In the genomic region with DNA sequence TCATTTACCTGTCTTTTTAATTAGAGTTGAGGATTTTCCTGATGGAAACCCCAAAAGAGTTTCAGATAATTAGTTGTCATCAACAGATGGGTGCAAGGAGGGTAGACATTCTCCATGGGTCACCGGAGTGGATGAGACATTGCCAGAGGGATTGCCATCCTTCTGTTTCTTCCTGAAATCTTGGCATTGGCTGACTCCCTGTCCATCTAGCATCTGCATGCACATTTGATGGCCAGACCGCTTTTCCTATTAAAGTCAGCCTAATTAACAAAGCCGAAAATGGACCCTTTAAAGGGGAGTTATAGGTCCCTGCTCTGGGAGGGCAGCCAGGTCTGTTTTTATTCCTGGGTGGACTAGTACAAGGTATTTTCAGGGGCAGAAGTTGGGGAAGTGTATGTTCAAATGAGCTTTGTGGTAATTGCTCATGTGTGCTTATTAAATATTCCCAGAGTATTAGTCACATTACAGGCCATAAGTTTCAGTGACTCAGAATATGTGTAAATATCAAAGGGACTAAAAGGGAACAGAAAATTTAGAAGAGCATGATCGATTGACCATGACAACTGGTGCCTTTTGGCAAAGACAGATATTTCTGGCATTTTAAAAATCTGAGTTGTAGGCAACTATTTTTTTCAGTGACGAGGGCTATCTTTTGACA, we compare ENCODE assay signal across 18 cellular contexts.
DNase-seq lines count a peak whose midpoint lies in the region; ATAC-seq and TF ChIP-seq lines count a peak whose summit lies in the region.
"Had no signal": no experiment of that assay in that cellular context is flagged by ENCODE, and none has a peak within 500 bp of the region (broad histone marks: within the 10 kb centered on the region; RNA-seq: fewer than 3 reads in every experiment).

No MANE protein-coding gene starts in this region.

- H3K36me3 ChIP-seq in OCI-LY3 (replicated peaks; ENCODE audit: low read depth, low read length): no peaks in the 10 kb centered on the region
- peaks cover 0 to 26% (median 0%) of the 10 kb centered on the region in 9 donors for H3K36me3 ChIP-seq in heart right ventricle
- H3K36me3 ChIP-seq: upper lobe of right lung had no signal

- DNase-seq in EL (peak; percentile 58), epithelial cell of proximal tubule (ENCODE audit: low read depth) (peak; percentile 55), substantia nigra (lab: John Stamatoyannopoulos, UW) (no peak), heart right ventricle (no peak)
- DNase-seq: activated CD4-positive, alpha-beta T cell treated with anti-CD3 and anti-CD28 coated beads, Interleukin-2, amount 50 U/mL, for 48 hours; CD4-positive, alpha-beta memory T cell; effector memory CD4-positive, alpha-beta T cell; GF-D8; head of caudate nucleus; naive thymus-derived CD4-positive, alpha-beta T cell; NCI-H1930; NCI-H748 treated with DMSO at 0.1 percent for 48 hours; T1000; upper lobe of right lung had no signal

- H4K20me1 ChIP-seq in OCI-LY3 (ENCODE audit: insufficient read depth, low read length): no peaks in the 10 kb centered on the region

- H3K4me3 ChIP-seq in OCI-LY3 (ENCODE audit: low read length) (peak overlapping the region; percentile 55), epithelial cell of proximal tubule (ENCODE audit: low read depth, low read length) (no peak overlapping the region), heart right ventricle (no peak overlapping the region)
- H3K4me3 ChIP-seq: upper lobe of right lung had no signal

- H3K9me3 ChIP-seq in OCI-LY3 (ENCODE audit: insufficient read depth, low read length) (no peaks in the 10 kb centered on the region), heart right ventricle (no peaks in the 10 kb centered on the region)
- H3K9me3 ChIP-seq: upper lobe of right lung had no signal

- no peak for ATAC-seq in GM19397 (IDR thresholded peaks at IDR 0.05; ENCODE audit: unreplicated experiment)
- ATAC-seq in HG02678 (IDR thresholded peaks at IDR 0.05; ENCODE audit: unreplicated experiment): no peak
- ATAC-seq in heart right ventricle: no peak
- ATAC-seq: naive thymus-derived CD4-positive, alpha-beta T cell; Right ventricle myocardium inferior; upper lobe of right lung had no signal

- intact Hi-C loops in heart right ventricle (cut with DNase I): no loop called here

- peak overlapping the region; percentile 30 for H3K27ac ChIP-seq in OCI-LY3 (ENCODE audit: low read length)
- H3K27ac ChIP-seq in substantia nigra (ENCODE audit: low read depth, low read length, poor library complexity, severe bottlenecking): peak overlapping the region; percentile 14
- H3K27ac ChIP-seq in heart right ventricle: no peak overlapping the region
- H3K27ac ChIP-seq: upper lobe of right lung had no signal

- H3K9ac ChIP-seq in OCI-LY3 (ENCODE audit: low read length): peak overlapping the region; percentile 18

- H3K27me3 ChIP-seq in OCI-LY3 (ENCODE audit: low read depth, low read length) (peaks cover 11% of the 10 kb centered on the region; the same call in 1 of the 2 replicates), heart right ventricle (no peaks in the 10 kb centered on the region)
- H3K27me3 ChIP-seq: upper lobe of right lung had no signal

- H3K4me2 ChIP-seq in OCI-LY3 (ENCODE audit: low read length): peak overlapping the region; percentile 86

- H3K79me2 ChIP-seq in OCI-LY3 (ENCODE audit: low read length): no peaks in the 10 kb centered on the region

- TF ChIP-seq CTCF in OCI-LY3 (IDR thresholded peaks at IDR 0.05; ENCODE audit: low read depth, low read length) (no peak), epithelial cell of proximal tubule (conservative IDR thresholded peaks at IDR 0.05; ENCODE audit: low read depth, low read length) (no peak), heart right ventricle (IDR thresholded peaks at IDR 0.05) (no peak)

- no peak overlapping the region for H2AFZ ChIP-seq in OCI-LY3 (ENCODE audit: low read depth, low read length)

- 95% methylated on average over 5 of the region's 5 CpGs for WGBS in heart right ventricle, 2 donors

- H3K4me1 ChIP-seq in OCI-LY3 (ENCODE audit: low read length): peaks cover 32% of the 10 kb centered on the region
- no peaks in the 10 kb centered on the region for H3K4me1 ChIP-seq in heart right ventricle
- H3K4me1 ChIP-seq: upper lobe of right lung had no signal

Comparison
In these comparisons a context has a peak if more than half of its experiments do, and no peak if none do; other contexts are left out.
1. DNase-seq: peak in EL (single experiment) and epithelial cell of proximal tubule (single experiment); none in substantia nigra (0 of 49) and heart right ventricle (0 of 2).
2. H3K27ac ChIP-seq: peak in OCI-LY3 (single experiment) and substantia nigra (single experiment); none in heart right ventricle (0 of 10).